ENCODE assay signal across 2 cellular contexts in genomic region chr13:112445411-112446271, GRCh38.
TF ChIP-seq lines count a peak whose summit lies in the region.

No MANE protein-coding gene starts in this region.

TF ChIP-seq in SK-N-SH, 30 proteins besides CTCF, POLR2A, EP300 and RAD21 (continued from another document):
- TF ChIP-seq REST (IDR thresholded peaks at IDR 0.05; ENCODE audit: low read depth, low read length) (no peak), ZBTB33 (IDR thresholded peaks at IDR 0.05; ENCODE audit: borderline replicate concordance, low read depth) (no peak), GATA2 (CRISPR knock-in tag; IDR thresholded peaks at IDR 0.05) (no peak), RCOR1 (IDR thresholded peaks at IDR 0.05; ENCODE audit: low read length) (no peak), USF1 (IDR thresholded peaks at IDR 0.05; ENCODE audit: borderline replicate concordance, low read depth) (no peak)

TF ChIP-seq in SK-N-SH treated with all-trans-retinoic acid at 6 μM for 48 hours, 23 proteins besides CTCF, POLR2A, EP300 and RAD21 (continued from another document):
- TF ChIP-seq POU6F1 (CRISPR knock-in tag; IDR thresholded peaks at IDR 0.05; ENCODE audit: borderline replicate concordance, low read depth) (no peak), OSR1 (CRISPR knock-in tag; IDR thresholded peaks at IDR 0.05) (no peak), ISL1 (CRISPR knock-in tag; IDR thresholded peaks at IDR 0.05) (no peak), ZNF8 (CRISPR knock-in tag; IDR thresholded peaks at IDR 0.05) (no peak), ZFP30 (CRISPR knock-in tag; IDR thresholded peaks at IDR 0.05) (no peak), ZNF565 (CRISPR knock-in tag; conservative IDR thresholded peaks at IDR 0.05; ENCODE audit: low read depth) (no peak)
